ENCODE assay signal across 25 cellular contexts in the genomic region with DNA sequence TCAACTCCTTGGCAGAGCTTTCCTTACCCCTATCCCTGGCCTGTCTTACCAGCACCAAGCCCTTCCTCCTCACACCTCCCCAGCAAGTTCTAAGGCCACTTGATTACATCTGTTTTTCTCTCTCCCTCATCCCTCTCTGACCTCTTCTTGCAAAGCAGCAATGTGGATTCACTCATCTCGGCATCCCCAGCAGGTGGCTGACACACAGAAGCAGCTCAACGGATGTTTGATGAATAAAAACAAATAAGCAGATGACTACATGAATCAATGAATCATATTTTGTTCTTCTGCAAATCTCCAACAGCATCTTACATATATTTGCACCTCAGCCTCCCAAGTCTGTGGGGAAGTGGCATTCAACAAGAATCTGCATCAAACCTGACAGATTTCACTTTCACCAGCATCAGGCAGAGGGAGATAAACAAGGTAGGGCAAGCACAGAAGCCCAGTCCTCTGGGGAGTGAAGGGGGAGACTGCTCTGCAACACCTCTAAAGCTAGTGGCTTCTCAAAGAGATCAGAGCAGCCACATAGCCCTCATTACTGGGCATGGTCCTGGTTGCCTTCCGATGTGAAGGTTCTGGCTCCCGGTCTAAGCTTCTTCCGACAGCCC. TPM values are rescaled to one million over a fixed set of nuclear protein-coding genes. Genes with fewer than 3 reads are reported as not detected.
DNase-seq lines count a peak whose midpoint lies in the region; ATAC-seq and TF ChIP-seq lines count a peak whose summit lies in the region.
"Had no signal": no experiment of that assay in that cellular context is flagged by ENCODE, and none has a peak within 500 bp of the region (broad histone marks: within the 10 kb centered on the region; RNA-seq: fewer than 3 reads in every experiment).

No MANE protein-coding gene starts in this region.

- no peak for TF ChIP-seq POLR2A in sigmoid colon (IDR thresholded peaks at IDR 0.05)

- H3K27me3 Mint-ChIP-seq in immature natural killer cell (ENCODE audit: low read depth in 3 of 3): peaks cover 0 to 4% (median 0%) of the 10 kb centered on the region in 3 donors
- H3K27me3 Mint-ChIP-seq in activated T-helper 2 cell treated with anti-CD3 and anti-CD28 coated beads, Interferon-gamma antibody, Interleukin-2, Interleukin-4, amounts not matched to agents 10 μg/mL and 5 μg/mL and 100 μg/mL, durations not matched to agents 14 hours and 24 hours and 36 hours (ENCODE audit: low read depth): peaks cover 6% of the 10 kb centered on the region

- no peak overlapping the region for H3K4me3 Mint-ChIP-seq in immature natural killer cell
- H3K4me3 Mint-ChIP-seq in activated T-helper 2 cell treated with anti-CD3 and anti-CD28 coated beads, Interferon-gamma antibody, Interleukin-2, Interleukin-4, amounts not matched to agents 10 μg/mL and 5 μg/mL and 100 μg/mL, durations not matched to agents 14 hours and 24 hours and 36 hours (ENCODE audit: low read depth): no peak overlapping the region

- H3K9me3 ChIP-seq in sigmoid colon: peaks cover 0 to 5% (median 0%) of the 10 kb centered on the region in 4 donors
- H3K9me3 ChIP-seq: BE2C, prostate gland had no signal

- no peaks in the 10 kb centered on the region for H3K36me3 Mint-ChIP-seq in immature natural killer cell
- no peaks in the 10 kb centered on the region for H3K36me3 Mint-ChIP-seq in activated T-helper 2 cell treated with anti-CD3 and anti-CD28 coated beads, Interferon-gamma antibody, Interleukin-2, Interleukin-4, amounts not matched to agents 10 μg/mL and 5 μg/mL and 100 μg/mL, durations not matched to agents 14 hours and 24 hours and 36 hours (ENCODE audit: low read depth)

- TF ChIP-seq CTCF in sigmoid colon (IDR thresholded peaks at IDR 0.05): no peak

- H3K4me1 ChIP-seq in sigmoid colon: no peaks in the 10 kb centered on the region
- H3K4me1 ChIP-seq: BE2C, prostate gland had no signal

- no peak for TF ChIP-seq EP300 in sigmoid colon (IDR thresholded peaks at IDR 0.05)

- H3K27ac Mint-ChIP-seq in immature natural killer cell: no peak overlapping the region
- H3K27ac Mint-ChIP-seq in activated T-helper 2 cell treated with anti-CD3 and anti-CD28 coated beads, Interferon-gamma antibody, Interleukin-2, Interleukin-4, amounts not matched to agents 10 μg/mL and 5 μg/mL and 100 μg/mL, durations not matched to agents 14 hours and 24 hours and 36 hours: no peak overlapping the region

- 64 to 75% methylated on average over 5 of the region's 5 CpGs for WGBS in sigmoid colon, 2 donors

- intact Hi-C loops in sigmoid colon (cut with DNase I): no loop called here
- intact Hi-C loops in activated T-helper 2 cell treated with anti-CD3 and anti-CD28 coated beads, Interferon-gamma antibody, Interleukin-2, Interleukin-4, amounts not matched to agents 10 μg/mL and 5 μg/mL and 100 μg/mL, durations not matched to agents 14 hours and 24 hours and 36 hours (cut with micrococcal nuclease): no loop called here
- intact Hi-C loops in Right ventricle myocardium superior (cut with DNase I): no loop called here

- no peaks in the 10 kb centered on the region for H3K36me3 ChIP-seq in sigmoid colon
- H3K36me3 ChIP-seq: BE2C, prostate gland had no signal

- peaks cover 0 to 5% (median 0%) of the 10 kb centered on the region in 6 donors for H3K9me3 Mint-ChIP-seq in immature natural killer cell
- H3K9me3 Mint-ChIP-seq in activated T-helper 2 cell treated with anti-CD3 and anti-CD28 coated beads, Interferon-gamma antibody, Interleukin-2, Interleukin-4, amounts not matched to agents 10 μg/mL and 5 μg/mL and 100 μg/mL, durations not matched to agents 14 hours and 24 hours and 36 hours: no peaks in the 10 kb centered on the region

- peak; percentile 42 for DNase-seq in DMS 273 (lab: John Stamatoyannopoulos, UW; ENCODE audit: unreplicated experiment)
- DNase-seq in DMS 273 treated with DMSO at 0.1 percent for 48 hours (lab: John Stamatoyannopoulos, UW): no peak
- DNase-seq in DMS79 (lab: John Stamatoyannopoulos, UW): peak; percentile 8
- peak; percentile 5 to 77 for DNase-seq in NCI-H524 (lab: John Stamatoyannopoulos, UW)
- peak in 2 of 3 donors; percentile 32 to 39 for DNase-seq in immature natural killer cell
- DNase-seq in sigmoid colon: no peak
- DNase-seq in activated T-helper 2 cell treated with anti-CD3 and anti-CD28 coated beads, Interferon-gamma antibody, Interleukin-2, Interleukin-4, amounts not matched to agents 10 μg/mL and 5 μg/mL and 100 μg/mL, durations not matched to agents 14 hours and 24 hours and 36 hours (ENCODE audit: low spot score): no peak
- DNase-seq in Right ventricle myocardium superior: no peak
- DNase-seq: activated CD8-positive, alpha-beta memory T cell treated with anti-CD3 and anti-CD28 coated beads, Interleukin-2, amount 50 U/mL, for 4 hours; activated effector memory CD4-positive, alpha-beta T cell treated with anti-CD3 and anti-CD28 coated beads, Interleukin-2, amount 50 U/mL, for 16 hours; amniotic stem cell; BE2C; effector CD8-positive, alpha-beta T cell; head of caudate nucleus; Karpas-422; NCI-H146; NCI-H526 treated with DMSO at 0.1 percent for 48 hours; stimulated activated CD4-positive, alpha-beta T cell treated with anti-CD3 and anti-CD28 coated beads, Interleukin-12 subunit alpha, Interleukin-12 subunit beta, amount 100 ng/mL, for 4 hours; T-helper 9 cell had no signal

- H3K4me1 Mint-ChIP-seq in immature natural killer cell: peaks cover 0 to 4% of the 10 kb centered on the region in 2 donors
- H3K4me1 Mint-ChIP-seq in activated T-helper 2 cell treated with anti-CD3 and anti-CD28 coated beads, Interferon-gamma antibody, Interleukin-2, Interleukin-4, amounts not matched to agents 10 μg/mL and 5 μg/mL and 100 μg/mL, durations not matched to agents 14 hours and 24 hours and 36 hours (ENCODE audit: low read depth): no peaks in the 10 kb centered on the region

- H3K27me3 ChIP-seq in sigmoid colon: no peaks in the 10 kb centered on the region

- no peak overlapping the region for H3K4me3 ChIP-seq in sigmoid colon
- H3K4me3 ChIP-seq: lung, prostate gland had no signal

- ATAC-seq in Right ventricle myocardium superior (ENCODE audit: poor library complexity): no peak
- ATAC-seq: SK-N-SH treated with all-trans-retinoic acid at 6 μM for 48 hours had no signal

- H3K27ac ChIP-seq in sigmoid colon: no peak overlapping the region
- H3K27ac ChIP-seq: 22Rv1, prostate gland had no signal

RNA-seq across cellular contexts. Expression of a gene that starts 34.0 kb away (rescaled TPM):
- polyA plus RNA-seq in immature natural killer cell: under 1 TPM in 1 of 3 donors, not detected in 2; 0.09 TPM
- total RNA-seq in sigmoid colon: 1 to 10 TPM in 1 of 4 donors, not detected in 3; 1.1 TPM
- 10 to 100 TPM; 21.6 to 67.6 (median 63.8) TPM for polyA plus RNA-seq in sigmoid colon
- total RNA-seq in activated T-helper 2 cell treated with anti-CD3 and anti-CD28 coated beads, Interferon-gamma antibody, Interleukin-2, Interleukin-4, amounts not matched to agents 10 μg/mL and 5 μg/mL and 100 μg/mL, durations not matched to agents 14 hours and 24 hours and 36 hours: not detected in 2 replicates
- not detected for total RNA-seq in Right ventricle myocardium superior
- total RNA-seq: myocyte, temporal lobe had no signal

Comparison
In these comparisons a context has a peak if more than half of its experiments do, and no peak if none do; other contexts are left out.
1. DNase-seq: peak in DMS 273 (single experiment), DMS79 (single experiment), NCI-H524 (2 of 2) and immature natural killer cell (2 of 3); none in DMS 273 treated with DMSO at 0.1 percent for 48 hours (single experiment), sigmoid colon (single experiment), activated T-helper 2 cell treated with anti-CD3 and anti-CD28 coated beads, Interferon-gamma antibody, Interleukin-2, Interleukin-4, amounts not matched to agents 10 μg/mL and 5 μg/mL and 100 μg/mL, durations not matched to agents 14 hours and 24 hours and 36 hours (single experiment) and Right ventricle myocardium superior (single experiment).